ENCODE assay signal across 34 cellular contexts in genomic region chr17:44489581-44489980, GRCh38.
"Had no signal": no experiment of that assay in that cellular context is flagged by ENCODE, and none has a peak within 500 bp of the region (broad histone marks: within the 10 kb centered on the region; RNA-seq: fewer than 3 reads in every experiment).

No MANE protein-coding gene starts in this region.

- H3K9me3 Mint-ChIP-seq: activated B cell treated with CpG ODN at 0.5 μM for 24 hours; activated CD4-positive, alpha-beta memory T cell treated with anti-CD3 and anti-CD28 coated beads for 36 hours; activated naive CD4-positive, alpha-beta T cell treated with anti-CD3 and anti-CD28 coated beads for 36 hours; activated naive CD4-positive, alpha-beta T cell treated with anti-CD3 and anti-CD28 coated beads, Interleukin-2, amount 50 U/mL, for 24 hours; activated naive CD8-positive, alpha-beta T cell treated with anti-CD3 and anti-CD28 coated beads for 36 hours; activated naive CD8-positive, alpha-beta T cell treated with anti-CD3 and anti-CD28 coated beads, Interleukin-2, amount 50 U/mL, for 24 hours; activated T-helper 1 cell treated with anti-CD3 and anti-CD28 coated beads, Interleukin-12 subunit alpha, Interleukin-12 subunit beta, Interleukin-2, Interleukin-4 antibody, amounts not matched to agents 30 ng/mL and 10 ng/mL and 1 ng/mL, durations not matched to agents 14 hours and 24 hours and 36 hours; activated T-helper 2 cell treated with anti-CD3 and anti-CD28 coated beads, Interferon-gamma antibody, Interleukin-2, Interleukin-4, amounts not matched to agents 10 μg/mL and 5 μg/mL and 100 μg/mL, durations not matched to agents 14 hours and 24 hours and 36 hours; T-helper 2 cell treated with Interferon-gamma antibody and Interleukin-4, amounts not matched to agents 5 μg/mL and 100 μg/mL, for 36 hours had no signal

- H3K27ac Mint-ChIP-seq: activated B cell treated with CpG ODN at 0.5 μM for 24 hours; activated CD4-positive, alpha-beta memory T cell treated with anti-CD3 and anti-CD28 coated beads for 36 hours; activated CD8-positive, alpha-beta memory T cell treated with anti-CD3 and anti-CD28 coated beads, Interleukin-2, amount 10 ng/mL, durations not matched to agents 7 days and 5 days; activated CD8-positive, alpha-beta T cell treated with anti-CD3 and anti-CD28 coated beads, Interleukin-2, amount 10 ng/mL, durations not matched to agents 7 days and 5 days; activated naive CD4-positive, alpha-beta T cell treated with anti-CD3 and anti-CD28 coated beads for 36 hours; activated naive CD4-positive, alpha-beta T cell treated with anti-CD3 and anti-CD28 coated beads, Interleukin-2, amount 50 U/mL, for 24 hours; activated naive CD8-positive, alpha-beta T cell treated with anti-CD3 and anti-CD28 coated beads for 36 hours; activated naive CD8-positive, alpha-beta T cell treated with anti-CD3 and anti-CD28 coated beads, Interleukin-2, amount 50 U/mL, for 24 hours; activated T-helper 1 cell treated with anti-CD3 and anti-CD28 coated beads, Interleukin-12 subunit alpha, Interleukin-12 subunit beta, Interleukin-2, Interleukin-4 antibody, amounts not matched to agents 30 ng/mL and 10 ng/mL and 1 ng/mL, durations not matched to agents 14 hours and 24 hours and 36 hours; activated T-helper 2 cell treated with anti-CD3 and anti-CD28 coated beads, Interferon-gamma antibody, Interleukin-2, Interleukin-4, amounts not matched to agents 10 μg/mL and 5 μg/mL and 100 μg/mL, durations not matched to agents 14 hours and 24 hours and 36 hours; T-helper 2 cell treated with Interferon-gamma antibody and Interleukin-4, amounts not matched to agents 5 μg/mL and 100 μg/mL, for 36 hours had no signal

- H3K4me3 Mint-ChIP-seq: activated B cell treated with CpG ODN at 0.5 μM for 24 hours; activated CD4-positive, alpha-beta memory T cell treated with anti-CD3 and anti-CD28 coated beads for 36 hours; activated CD8-positive, alpha-beta memory T cell treated with anti-CD3 and anti-CD28 coated beads, Interleukin-2, amount 10 ng/mL, durations not matched to agents 7 days and 5 days; activated CD8-positive, alpha-beta T cell treated with anti-CD3 and anti-CD28 coated beads, Interleukin-2, amount 10 ng/mL, durations not matched to agents 7 days and 5 days; activated naive CD4-positive, alpha-beta T cell treated with anti-CD3 and anti-CD28 coated beads for 36 hours; activated naive CD4-positive, alpha-beta T cell treated with anti-CD3 and anti-CD28 coated beads, Interleukin-2, amount 50 U/mL, for 24 hours; activated naive CD8-positive, alpha-beta T cell treated with anti-CD3 and anti-CD28 coated beads for 36 hours; activated naive CD8-positive, alpha-beta T cell treated with anti-CD3 and anti-CD28 coated beads, Interleukin-2, amount 50 U/mL, for 24 hours; activated T-helper 1 cell treated with anti-CD3 and anti-CD28 coated beads, Interleukin-12 subunit alpha, Interleukin-12 subunit beta, Interleukin-2, Interleukin-4 antibody, amounts not matched to agents 30 ng/mL and 10 ng/mL and 1 ng/mL, durations not matched to agents 14 hours and 24 hours and 36 hours; T-helper 17 cell; T-helper 2 cell treated with Interferon-gamma antibody and Interleukin-4, amounts not matched to agents 5 μg/mL and 100 μg/mL, for 36 hours had no signal

- H3K27ac ChIP-seq: adrenal gland, body of pancreas, colonic mucosa, esophagus squamous epithelium, gastroesophageal sphincter, heart right ventricle, WERI-Rb-1 had no signal

- H3K36me3 ChIP-seq: adrenal gland, colonic mucosa had no signal

- H3K27me3 ChIP-seq: adrenal gland, body of pancreas, colonic mucosa, esophagus squamous epithelium, gastroesophageal sphincter, heart right ventricle had no signal

- DNase-seq: activated B cell treated with CpG ODN at 0.5 μM for 24 hours; activated CD4-positive, alpha-beta memory T cell treated with anti-CD3 and anti-CD28 coated beads for 36 hours; activated CD4-positive, alpha-beta T cell treated with anti-CD3 and anti-CD28 coated beads for 48 hours; activated CD8-positive, alpha-beta memory T cell treated with anti-CD3 and anti-CD28 coated beads, Interleukin-2, amount 10 ng/mL, durations not matched to agents 7 days and 5 days; activated CD8-positive, alpha-beta memory T cell treated with anti-CD3 and anti-CD28 coated beads, Interleukin-2, amount 50 U/mL, for 4 hours; activated CD8-positive, alpha-beta T cell treated with anti-CD3 and anti-CD28 coated beads, Interleukin-2, amount 10 ng/mL, durations not matched to agents 7 days and 5 days; activated effector memory CD4-positive, alpha-beta T cell treated with anti-CD3 and anti-CD28 coated beads, Interleukin-2, amount 50 U/mL, for 16 hours; activated naive CD4-positive, alpha-beta T cell treated with anti-CD3 and anti-CD28 coated beads for 36 hours; activated naive CD8-positive, alpha-beta T cell treated with anti-CD3 and anti-CD28 coated beads for 36 hours; activated naive CD8-positive, alpha-beta T cell treated with anti-CD3 and anti-CD28 coated beads, Interleukin-2, amount 50 U/mL, for 24 hours; activated T-cell treated with anti-CD3 and anti-CD28 coated beads, Interleukin-2, amount 50 U/mL, for 1 hour; activated T-cell treated with anti-CD3 and anti-CD28 coated beads, Interleukin-2, amount 50 U/mL, for 48 hours; adrenal gland; amygdala; aorta; body of pancreas; caudate nucleus; cerebellar nuclear complex; colonic mucosa; effector CD8-positive, alpha-beta T cell; erythroblast; esophagus squamous epithelium; foreskin melanocyte; heart right ventricle; T-helper 1 cell; T-helper 17 cell; T1000; WERI-Rb-1 had no signal

- H3K27me3 Mint-ChIP-seq: activated B cell treated with CpG ODN at 0.5 μM for 24 hours; activated CD4-positive, alpha-beta memory T cell treated with anti-CD3 and anti-CD28 coated beads for 36 hours; activated CD8-positive, alpha-beta memory T cell treated with anti-CD3 and anti-CD28 coated beads, Interleukin-2, amount 10 ng/mL, durations not matched to agents 7 days and 5 days; activated naive CD4-positive, alpha-beta T cell treated with anti-CD3 and anti-CD28 coated beads, Interleukin-2, amount 50 U/mL, for 24 hours; activated naive CD8-positive, alpha-beta T cell treated with anti-CD3 and anti-CD28 coated beads for 36 hours; activated naive CD8-positive, alpha-beta T cell treated with anti-CD3 and anti-CD28 coated beads, Interleukin-2, amount 50 U/mL, for 24 hours; T-helper 17 cell had no signal

- H3K4me1 ChIP-seq: adrenal gland, colonic mucosa had no signal

- H3K4me3 ChIP-seq: adrenal gland, body of pancreas, colonic mucosa, esophagus squamous epithelium, gastroesophageal sphincter, heart right ventricle had no signal

- H3K9me3 ChIP-seq: adrenal gland, body of pancreas, colonic mucosa, esophagus squamous epithelium, gastroesophageal sphincter, heart right ventricle had no signal

- FAIRE-seq: endometrium had no signal
